In genomic region chr10:75223507-75223906, GRCh38 we compare ENCODE assay signal across 10 cellular contexts. TPM values are rescaled to one million over a fixed set of nuclear protein-coding genes. Genes with fewer than 3 reads are reported as not detected.
DNase-seq lines count a peak whose midpoint lies in the region; ATAC-seq, FAIRE-seq and TF ChIP-seq lines count a peak whose summit lies in the region.
"Had no signal": no experiment of that assay in that cellular context is flagged by ENCODE, and none has a peak within 500 bp of the region (broad histone marks: within the 10 kb centered on the region; RNA-seq: fewer than 3 reads in every experiment).

No MANE protein-coding gene starts in this region.

- no peak overlapping the region for H3K4me3 Mint-ChIP-seq in neural crest cell
- H3K4me3 Mint-ChIP-seq: activated CD4-positive, alpha-beta T cell treated with anti-CD3 and anti-CD28 coated beads for 36 hours had no signal

- no peak overlapping the region for H3K56ac ChIP-seq in H1 (replicated peaks; ENCODE audit: insufficient read length, low read depth, low read length)

- H3K14ac ChIP-seq in H1 (ENCODE audit: insufficient read length), result no peak overlapping the region

- H3K27me3 ChIP-seq in H1 (replicated peaks in 1 of 4; ENCODE audit: control insufficient read depth in 3 of 4, extremely low read depth in 1 of 4, insufficient read depth in 3 of 4, low read length in 3 of 4) (no peaks in the 10 kb centered on the region), MM.1S (replicated peaks; ENCODE audit: insufficient read depth, low read length) (no peaks in the 10 kb centered on the region)
- H3K27me3 ChIP-seq: BLaER1 had no signal

- TF ChIP-seq CTCF in A549 (IDR thresholded peaks at IDR 0.05) (no peak), HEK293 (tag by site-specific recombination; IDR thresholded peaks at IDR 0.05) (no peak), H1 (IDR thresholded peaks at IDR 0.05; ENCODE audit: control extremely low read depth in 1 of 3, insufficient read depth in 1 of 3, low read depth in 1 of 3, low read length in 3 of 3) (no peak), neural crest cell (conservative IDR thresholded peaks at IDR 0.05) (no peak), MM.1S (IDR thresholded peaks at IDR 0.05; ENCODE audit: low read length) (no peak)

- peak overlapping the region; percentile 42 for H4K5ac ChIP-seq in H1 (ENCODE audit: insufficient read length, low read depth, low read length)

- H2BK120ac ChIP-seq in H1 (replicated peaks; ENCODE audit: low read depth, low read length), result no peak overlapping the region

- H4K91ac ChIP-seq in H1 (replicated peaks; ENCODE audit: insufficient read length, low read length), result no peak overlapping the region

- H3K36me3 ChIP-seq in HEK293 (ENCODE audit: control insufficient read depth in 2 of 2, insufficient read depth in 1 of 2, low read length in 2 of 2), result peaks cover 56 to 90% of the 10 kb centered on the region in 2 experiments
- H3K36me3 ChIP-seq in H1 (ENCODE audit: control insufficient read depth in 2 of 4, insufficient read depth in 4 of 4, low read length in 3 of 4), result peaks cover 6 to 80% (median 42%) of the 10 kb centered on the region in 4 experiments; a peak in 7 of 8 replicates
- peaks cover 18% of the 10 kb centered on the region for H3K36me3 ChIP-seq in MM.1S (replicated peaks; ENCODE audit: insufficient read depth, low read length)

- DNase-seq in A549 (ENCODE audit: low read depth in 1 of 2, low spot score in 1 of 2) (no peak), H1 (ENCODE audit: low read depth in 1 of 2, low spot score in 2 of 2) (no peak), neural crest cell (ENCODE audit: low read depth, low spot score) (no peak), NCI-H82 treated with DMSO at 0.1 percent for 48 hours (lab: John Stamatoyannopoulos, UW; ENCODE audit: unreplicated experiment) (no peak), MM.1S (no peak), NCI-H1417 treated with DMSO at 0.1 percent for 48 hours (lab: John Stamatoyannopoulos, UW) (no peak)
- no peak for DNase-seq in stimulated activated CD4-positive, alpha-beta T cell treated with anti-CD3 and anti-CD28 coated beads, Interleukin-4, amount 100 ng/mL, for 4 hours
- DNase-seq: activated CD4-positive, alpha-beta T cell treated with anti-CD3 and anti-CD28 coated beads for 36 hours had no signal

- H3K9ac ChIP-seq in H1 (replicated peaks in 1 of 4; ENCODE audit: extremely low read depth in 1 of 4, low read depth in 3 of 4, low read length in 3 of 4) (no peak overlapping the region), MM.1S (ENCODE audit: low read length) (no peak overlapping the region)
- H3K9ac ChIP-seq: BLaER1 had no signal

- 0 out of 2 replicates have a peak, but pooled peaks cover 2% of the 10 kb centered on the region for H3K23me2 ChIP-seq in H1 (ENCODE audit: low read depth, low read length)

- TF ChIP-seq EP300 in A549 (IDR thresholded peaks at IDR 0.05), result no peak
- TF ChIP-seq EP300 in H1 (IDR thresholded peaks at IDR 0.05; ENCODE audit: borderline replicate concordance in 1 of 2, low read depth in 2 of 2, low read length in 2 of 2), result no peak

- POLR2A ChIA-PET in A549 (lab: Yijun Ruan, JAX) (interaction anchor here (2.6 kb wide), 1 partner anchor 13 kb away, joined by 12 read pairs; the partner anchor contains the start of gene VDAC2), HEK293 (lab: Yijun Ruan, JAX) (interaction anchor here (1.2 to 2.2 kb wide), 2 partner anchors 9 to 13 kb away, joined by 10 to 11 read pairs; partner anchors contain the start of gene VDAC2), H1 (lab: Charles Lee; ENCODE audit: partially characterized antibody) (interaction anchor here (1.0 to 27.6 kb wide), 4 partner anchors 9 to 109 kb away, joined by 3 to 801 read pairs (median 76); partner anchors contain the start of genes COMTD1 and VDAC2)

- no peak; a peak in 1 of 6 replicates for ATAC-seq in A549
- ATAC-seq: activated CD4-positive, alpha-beta T cell treated with anti-CD3 and anti-CD28 coated beads for 36 hours had no signal

- H2AFZ ChIP-seq in H1 (ENCODE audit: low read length), result no peak overlapping the region
- no peak overlapping the region for H2AFZ ChIP-seq in MM.1S (ENCODE audit: low read length)

- no peak overlapping the region; the same call in 1 of the 2 replicates for H2BK20ac ChIP-seq in H1 (ENCODE audit: low read length)

- H3K4ac ChIP-seq in H1 (replicated peaks; ENCODE audit: insufficient read length, low read depth, low read length), result no peak overlapping the region

- no peaks in the 10 kb centered on the region for H3K27me3 Mint-ChIP-seq in neural crest cell (ENCODE audit: low read depth)
- H3K27me3 Mint-ChIP-seq: activated CD4-positive, alpha-beta T cell treated with anti-CD3 and anti-CD28 coated beads for 36 hours had no signal

- H3K79me2 ChIP-seq in H1 (ENCODE audit: control insufficient read depth in 1 of 2, insufficient read depth in 2 of 2, low read length in 2 of 2) (peaks cover 6 to 61% of the 10 kb centered on the region in 2 experiments), MM.1S (ENCODE audit: low read length) (peaks cover 93% of the 10 kb centered on the region)

- CTCF ChIA-PET in A549 (lab: Yijun Ruan, JAX), result interaction anchor here (1.1 to 22.8 kb wide), 4 partner anchors 12 to 39 kb away, joined by 3 to 479 read pairs (median 37); partner anchors contain the start of genes COMTD1 and VDAC2
- CTCF ChIA-PET in HEK293 (lab: Yijun Ruan, JAX), result interaction anchor here (1.5 to 2.6 kb wide), 3 partner anchors 8 to 12 kb away, joined by 4 to 9 read pairs (median 6); partner anchors contain the start of gene COMTD1
- CTCF ChIA-PET in H1 (lab: Charles Lee; ENCODE audit: partially characterized antibody), result interaction anchor here (2.7 to 18.9 kb wide), 4 partner anchors 7 to 37 kb away, joined by 10 to 209 read pairs (median 79); partner anchors contain the start of genes COMTD1 and VDAC2

- no peaks in the 10 kb centered on the region for H3K9me2 ChIP-seq in MM.1S (replicated peaks; ENCODE audit: insufficient read depth, low read length)

- TF ChIP-seq RAD21 in A549 (conservative IDR thresholded peaks at IDR 0.05 in 1 of 2, IDR thresholded peaks at IDR 0.05 in 1 of 2) (no peak), H1 (IDR thresholded peaks at IDR 0.05 in 1 of 2, conservative IDR thresholded peaks at IDR 0.05 in 1 of 2; ENCODE audit: low read depth in 2 of 2, low read length in 2 of 2) (no peak)

- H3K4me1 ChIP-seq in A549 (peaks cover 60% of the 10 kb centered on the region), HEK293 (ENCODE audit: control insufficient read depth, insufficient read depth, low read length) (peaks cover 15% of the 10 kb centered on the region), H1 (replicated peaks in 1 of 4; ENCODE audit: control insufficient read depth in 3 of 4, insufficient read depth in 4 of 4, low read length in 3 of 4) (peaks cover 14 to 42% (median 32%) of the 10 kb centered on the region in 4 experiments), MM.1S (ENCODE audit: low read length) (peaks cover 39% of the 10 kb centered on the region)
- H3K4me1 ChIP-seq: BLaER1 had no signal

- H2BK15ac ChIP-seq in H1 (ENCODE audit: low read length), result no peak overlapping the region

- H3K4me3 ChIP-seq in A549, result no peak overlapping the region
- H3K4me3 ChIP-seq in HEK293 (ENCODE audit: low read depth, low read length), result no peak overlapping the region
- peak overlapping the region in 3 of 4 experiments; percentile 8 to 38 (median 23); a peak in 4 of 8 replicates for H3K4me3 ChIP-seq in H1 (ENCODE audit: extremely low read depth in 1 of 4, insufficient read depth in 2 of 4, low read depth in 3 of 4, low read length in 4 of 4)
- H3K4me3 ChIP-seq in MM.1S (ENCODE audit: low read length), result no peak overlapping the region
- H3K4me3 ChIP-seq: BLaER1 had no signal

- 80% methylated on average over 2 of the region's 2 CpGs for WGBS in A549 (ENCODE audit: missing lambda C conversion rate)
- WGBS in H1 (ENCODE audit: extremely low coverage in 1 of 2, insufficient coverage in 1 of 2, insufficient read length in 1 of 2, insufficient replicate concordance in 2 of 2, low coverage in 1 of 2, low lambda C conversion rate in 2 of 2, missing lambda C conversion rate in 1 of 2), 2 experiments, result 16% methylated on average over 2 of the region's 2 CpGs; no CpG with 5 or more reads in 1 of the 2 experiments

- peak overlapping the region; percentile 75 for H3K27ac Mint-ChIP-seq in neural crest cell (ENCODE audit: unreplicated experiment)

- no peak overlapping the region for H4K8ac ChIP-seq in H1 (ENCODE audit: extremely low read depth, insufficient read depth, low read length)

- peak overlapping the region; percentile 84 for H3K18ac ChIP-seq in H1 (ENCODE audit: extremely low read depth, low read length)

- peaks cover 31% of the 10 kb centered on the region for H3K4me1 Mint-ChIP-seq in neural crest cell

- H3K36me3 Mint-ChIP-seq in neural crest cell (ENCODE audit: low read depth), result peaks cover 18% of the 10 kb centered on the region

- no peaks in the 10 kb centered on the region for H3K9me3 ChIP-seq in A549
- no peaks in the 10 kb centered on the region for H3K9me3 ChIP-seq in HEK293 (ENCODE audit: control insufficient read depth, insufficient read depth, low read depth, low read length)
- H3K9me3 ChIP-seq in H1 (ENCODE audit: insufficient read depth in 2 of 2, low read depth in 1 of 2, low read length in 1 of 2), result no peaks in the 10 kb centered on the region
- no peaks in the 10 kb centered on the region for H3K9me3 ChIP-seq in MM.1S (replicated peaks; ENCODE audit: insufficient read depth, low read length)
- H3K9me3 ChIP-seq: BLaER1 had no signal

- H3K27ac ChIP-seq in A549 (no peak overlapping the region), HEK293 (ENCODE audit: extremely low read depth, low read depth, low read length) (no peak overlapping the region), H1 (ENCODE audit: low read depth, low read length) (peak overlapping the region; percentile 77), MM.1S (ENCODE audit: low read length) (no peak overlapping the region; the same call in 1 of the 2 replicates)
- H3K27ac ChIP-seq: BLaER1 had no signal

- H3K9me3 Mint-ChIP-seq in neural crest cell, result no peaks in the 10 kb centered on the region

- no peak overlapping the region for H2AK5ac ChIP-seq in H1 (ENCODE audit: low read depth, low read length)

- H3K4me2 ChIP-seq in A549 (peak overlapping the region; percentile 61; the same call in 1 of the 3 replicates), H1 (ENCODE audit: insufficient read depth in 1 of 2, low read depth in 2 of 2, low read length in 2 of 2) (peak overlapping the region; percentile 52 to 53), MM.1S (ENCODE audit: low read depth, low read length) (no peak overlapping the region)
- H3K4me2 ChIP-seq: BLaER1 had no signal

- FAIRE-seq in A549 (lab: Jason Lieb, UNC) (no peak), H1 (lab: Jason Lieb, UNC) (no peak)

- no peak overlapping the region for H3K23ac ChIP-seq in H1 (ENCODE audit: insufficient read length)

- H2BK12ac ChIP-seq in H1 (ENCODE audit: low read depth, low read length), result peak overlapping the region; percentile 91; the same call in 1 of the 2 replicates

- peaks cover 3 to 9% of the 10 kb centered on the region in 2 experiments for H4K20me1 ChIP-seq in H1 (replicated peaks in 1 of 2; ENCODE audit: control insufficient read depth in 1 of 2, insufficient read depth in 2 of 2, low read length in 2 of 2)
- H4K20me1 ChIP-seq in MM.1S (ENCODE audit: insufficient read depth, low read length), result peaks cover 35% of the 10 kb centered on the region; the same call in 1 of the 2 replicates

- peaks cover 4% of the 10 kb centered on the region; the same call in 1 of the 2 replicates for H3K79me1 ChIP-seq in H1 (ENCODE audit: low read depth, low read length)

- H3F3A ChIP-seq in MM.1S (ENCODE audit: insufficient read depth, low read length), result peaks cover 40% of the 10 kb centered on the region

- TF ChIP-seq POLR2A in A549 (IDR thresholded peaks at IDR 0.05; ENCODE audit: low read length) (no peak), H1 (IDR thresholded peaks at IDR 0.05; ENCODE audit: control extremely low read depth in 1 of 2, low read depth in 2 of 2, low read length in 2 of 2) (peak in 1 of 2 experiments; percentile 47; a peak in 2 of 3 replicates)

- peak overlapping the region; percentile 96; the same call in 1 of the 2 replicates for H2BK5ac ChIP-seq in H1 (ENCODE audit: low read depth, low read length)

RNA-seq across cellular contexts. Expression of gene COMTD1, which starts 12.2 kb away (rescaled TPM):
- polyA plus RNA-seq in A549 (2011; rRNA removed) (9.5 and 9.8 TPM in 2 replicates), A549 (2017; fragmentation: RNase III; extraction: RNeasy Plus Mini Kit Qiagen cat#74134 plus additional on column Dnase treatment) (31.3 to 35.3 TPM (median 34.2 TPM) in 3 replicates), H1 (2011; rRNA removed) (42.4 and 59.4 TPM in 2 replicates)
- 57.8 and 74.6 TPM in 2 replicates for polyA plus RNA-seq in A549 (2012; cell fraction: cytosol; rRNA removed)
- polyA plus RNA-seq in A549 (2012; cell fraction: nucleus; rRNA removed), result 174 and 265 TPM in 2 replicates
- 2.1 and 3.2 TPM in 2 replicates for polyA minus RNA-seq in A549 (2011; rRNA and poly(A)+ RNA removed)
- total RNA-seq in H1 (2021; fragmentation: NEBNext Ultra II Directional; extraction: Animal tissue kit (Norgen Biotek cat#: 25700)), result 31.9 and 32.5 TPM in 2 replicates
- 39.1 TPM for polyA plus RNA-seq in H1 (2011; cell fraction: cytosol; rRNA removed)
- polyA plus RNA-seq in H1 (2011; cell fraction: nucleus; rRNA removed), result 70.0 TPM
- polyA plus RNA-seq in H1 (2012, experiment 1 of 2), result 26.0 to 34.8 TPM (median 30.2 TPM) in 4 replicates
- polyA plus RNA-seq in H1 (2012, experiment 2 of 2), result 26.7 TPM
- 46.2 TPM for polyA plus RNA-seq in H1 (2013, experiment 1 of 2)
- 41.3 TPM for polyA plus RNA-seq in H1 (2013, experiment 2 of 2)
- 2.0 and 2.8 TPM in 2 replicates for polyA minus RNA-seq in H1 (2011; rRNA and poly(A)+ RNA removed)
- polyA minus RNA-seq in H1 (2011; cell fraction: cytosol; rRNA and poly(A)+ RNA removed), result 12.6 TPM
- 10.9 TPM for polyA minus RNA-seq in H1 (2011; cell fraction: nucleus; rRNA and poly(A)+ RNA removed)
- total RNA-seq in neural crest cell, result 4.7 and 6.3 TPM in 2 replicates

RNA-seq across cellular contexts. Expression of gene VDAC2, which starts 12.9 kb away (rescaled TPM):
- polyA plus RNA-seq in A549 (2011; rRNA removed) (262 and 285 TPM in 2 replicates), A549 (2017; fragmentation: RNase III; extraction: RNeasy Plus Mini Kit Qiagen cat#74134 plus additional on column Dnase treatment) (273 to 292 TPM (median 276 TPM) in 3 replicates), H1 (2011; rRNA removed) (61.8 and 89.8 TPM in 2 replicates)
- polyA plus RNA-seq in A549 (2012; cell fraction: cytosol; rRNA removed), result 127 and 130 TPM in 2 replicates
- 60.2 and 94.6 TPM in 2 replicates for polyA plus RNA-seq in A549 (2012; cell fraction: nucleus; rRNA removed)
- 73.4 and 85.0 TPM in 2 replicates for polyA minus RNA-seq in A549 (2011; rRNA and poly(A)+ RNA removed)
- 284 and 287 TPM in 2 replicates for total RNA-seq in H1 (2021; fragmentation: NEBNext Ultra II Directional; extraction: Animal tissue kit (Norgen Biotek cat#: 25700))
- polyA plus RNA-seq in H1 (2011; cell fraction: cytosol; rRNA removed), result 96.8 TPM
- polyA plus RNA-seq in H1 (2011; cell fraction: nucleus; rRNA removed), result 39.8 TPM
- 219 to 342 TPM (median 230 TPM) in 4 replicates for polyA plus RNA-seq in H1 (2012, experiment 1 of 2)
- 112 TPM for polyA plus RNA-seq in H1 (2012, experiment 2 of 2)
- polyA plus RNA-seq in H1 (2013, experiment 1 of 2), result 194 TPM
- 189 TPM for polyA plus RNA-seq in H1 (2013, experiment 2 of 2)
- 57.0 and 61.8 TPM in 2 replicates for polyA minus RNA-seq in H1 (2011; rRNA and poly(A)+ RNA removed)
- polyA minus RNA-seq in H1 (2011; cell fraction: cytosol; rRNA and poly(A)+ RNA removed), result 80.7 TPM
- polyA minus RNA-seq in H1 (2011; cell fraction: nucleus; rRNA and poly(A)+ RNA removed), result 72.0 TPM
- 197 and 202 TPM in 2 replicates for total RNA-seq in neural crest cell

Comparison
In these comparisons a context has a peak if more than half of its experiments do, and no peak if none do; other contexts are left out.
1. H3K4me3 ChIP-seq: peak in H1 (3 of 4); none in A549 (single experiment), HEK293 (single experiment) and MM.1S (single experiment).